In genomic region chr5:168575391-168576372, GRCh38 we compare ENCODE assay signal across 1 cellular context.
TF ChIP-seq lines count a peak whose summit lies in the region.

No MANE protein-coding gene starts in this region.

TF ChIP-seq in endothelial cell of umbilical vein, 7 proteins besides CTCF, POLR2A, EP300 and RAD21:
- no peak for TF ChIP-seq MAX (IDR thresholded peaks at IDR 0.05; ENCODE audit: insufficient read depth, insufficient read length)
- TF ChIP-seq GATA2 (IDR thresholded peaks at IDR 0.05; ENCODE audit: insufficient read depth, insufficient read length, low read depth, low read length), result no peak
- TF ChIP-seq FOS (IDR thresholded peaks at IDR 0.05; ENCODE audit: borderline replicate concordance, insufficient read depth, low read length), result peak; percentile 41
- peak; percentile 26 for TF ChIP-seq JUN (IDR thresholded peaks at IDR 0.05; ENCODE audit: borderline replicate concordance, insufficient read depth, insufficient read length, low read depth)
- TF ChIP-seq EZH2 (IDR thresholded peaks at IDR 0.05; ENCODE audit: borderline replicate concordance, low read depth, low read length, severe bottlenecking), result no peak
- no peak for TF ChIP-seq MYC (IDR thresholded peaks at IDR 0.05; ENCODE audit: low read depth, low read length)
- TF ChIP-seq POLR2AphosphoS5 (IDR thresholded peaks at IDR 0.05; ENCODE audit: insufficient read depth, low read depth, low read length), result no peak
TF ChIP-seq in endothelial cell of umbilical vein: peak in this region for 2.
